In the genomic region with DNA sequence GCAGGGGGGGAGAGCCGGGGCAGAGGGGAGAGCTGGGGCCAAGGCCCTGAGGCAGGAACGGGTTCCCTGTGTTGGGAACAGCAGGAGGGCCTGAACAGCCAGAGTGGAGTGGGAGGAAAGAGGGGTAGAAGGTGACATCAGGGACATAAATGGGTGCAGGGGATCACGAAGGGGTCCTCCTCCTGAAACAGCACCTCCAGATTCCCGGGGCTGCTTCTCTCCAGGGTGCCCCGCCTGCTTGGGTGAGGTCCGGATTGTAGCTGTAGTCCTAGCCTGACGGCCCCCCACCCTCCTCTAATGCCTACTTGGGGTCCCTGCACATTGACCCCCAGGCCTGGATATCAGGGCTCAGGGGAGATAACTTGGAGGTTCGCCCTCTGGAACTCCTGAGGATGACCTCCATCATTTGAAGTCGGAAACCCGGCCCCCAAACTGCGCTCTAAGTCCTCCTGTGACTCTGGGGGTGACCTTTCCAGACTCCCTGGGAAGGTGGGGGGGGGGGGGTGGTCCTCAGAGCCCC, we compare ENCODE assay signal across 1 cellular context.
TF ChIP-seq lines count a peak whose summit lies in the region.

No MANE protein-coding gene starts in this region.

TF ChIP-seq in A549, 52 proteins besides CTCF, POLR2A, EP300 and RAD21 (continued from another document):
- TF ChIP-seq, protein P1, sequence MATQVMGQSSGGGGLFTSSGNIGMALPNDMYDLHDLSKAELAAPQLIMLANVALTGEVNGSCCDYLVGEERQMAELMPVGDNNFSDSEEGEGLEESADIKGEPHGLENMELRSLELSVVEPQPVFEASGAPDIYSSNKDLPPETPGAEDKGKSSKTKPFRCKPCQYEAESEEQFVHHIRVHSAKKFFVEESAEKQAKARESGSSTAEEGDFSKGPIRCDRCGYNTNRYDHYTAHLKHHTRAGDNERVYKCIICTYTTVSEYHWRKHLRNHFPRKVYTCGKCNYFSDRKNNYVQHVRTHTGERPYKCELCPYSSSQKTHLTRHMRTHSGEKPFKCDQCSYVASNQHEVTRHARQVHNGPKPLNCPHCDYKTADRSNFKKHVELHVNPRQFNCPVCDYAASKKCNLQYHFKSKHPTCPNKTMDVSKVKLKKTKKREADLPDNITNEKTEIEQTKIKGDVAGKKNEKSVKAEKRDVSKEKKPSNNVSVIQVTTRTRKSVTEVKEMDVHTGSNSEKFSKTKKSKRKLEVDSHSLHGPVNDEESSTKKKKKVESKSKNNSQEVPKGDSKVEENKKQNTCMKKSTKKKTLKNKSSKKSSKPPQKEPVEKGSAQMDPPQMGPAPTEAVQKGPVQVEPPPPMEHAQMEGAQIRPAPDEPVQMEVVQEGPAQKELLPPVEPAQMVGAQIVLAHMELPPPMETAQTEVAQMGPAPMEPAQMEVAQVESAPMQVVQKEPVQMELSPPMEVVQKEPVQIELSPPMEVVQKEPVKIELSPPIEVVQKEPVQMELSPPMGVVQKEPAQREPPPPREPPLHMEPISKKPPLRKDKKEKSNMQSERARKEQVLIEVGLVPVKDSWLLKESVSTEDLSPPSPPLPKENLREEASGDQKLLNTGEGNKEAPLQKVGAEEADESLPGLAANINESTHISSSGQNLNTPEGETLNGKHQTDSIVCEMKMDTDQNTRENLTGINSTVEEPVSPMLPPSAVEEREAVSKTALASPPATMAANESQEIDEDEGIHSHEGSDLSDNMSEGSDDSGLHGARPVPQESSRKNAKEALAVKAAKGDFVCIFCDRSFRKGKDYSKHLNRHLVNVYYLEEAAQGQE (IDR thresholded peaks at IDR 0.05), result no peak
- no peak for TF ChIP-seq HOXB5 (CRISPR knock-in tag; IDR thresholded peaks at IDR 0.05)
- TF ChIP-seq MAFK (IDR thresholded peaks at IDR 0.05; ENCODE audit: partially characterized antibody), result no peak
- no peak for TF ChIP-seq HDAC2 (IDR thresholded peaks at IDR 0.05)
- peak; percentile 88 for TF ChIP-seq FOSB (CRISPR knock-in tag; IDR thresholded peaks at IDR 0.05)
- TF ChIP-seq RFX5 (IDR thresholded peaks at IDR 0.05), result no peak
- no peak for TF ChIP-seq NFE2L2 (conservative IDR thresholded peaks at IDR 0.05; ENCODE audit: low read length)
- TF ChIP-seq, protein P2, sequence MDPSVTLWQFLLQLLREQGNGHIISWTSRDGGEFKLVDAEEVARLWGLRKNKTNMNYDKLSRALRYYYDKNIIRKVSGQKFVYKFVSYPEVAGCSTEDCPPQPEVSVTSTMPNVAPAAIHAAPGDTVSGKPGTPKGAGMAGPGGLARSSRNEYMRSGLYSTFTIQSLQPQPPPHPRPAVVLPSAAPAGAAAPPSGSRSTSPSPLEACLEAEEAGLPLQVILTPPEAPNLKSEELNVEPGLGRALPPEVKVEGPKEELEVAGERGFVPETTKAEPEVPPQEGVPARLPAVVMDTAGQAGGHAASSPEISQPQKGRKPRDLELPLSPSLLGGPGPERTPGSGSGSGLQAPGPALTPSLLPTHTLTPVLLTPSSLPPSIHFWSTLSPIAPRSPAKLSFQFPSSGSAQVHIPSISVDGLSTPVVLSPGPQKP (IDR thresholded peaks at IDR 0.05; ENCODE audit: low read depth, low read length), result no peak
- no peak for TF ChIP-seq SMC3 (IDR thresholded peaks at IDR 0.05)
- TF ChIP-seq POLR2AphosphoS2 (conservative IDR thresholded peaks at IDR 0.05; ENCODE audit: low read length), result no peak; the same call in 1 of the 2 replicates
- TF ChIP-seq CHD4 (IDR thresholded peaks at IDR 0.05; ENCODE audit: borderline replicate concordance), result no peak
- no peak for TF ChIP-seq KDM1A (IDR thresholded peaks at IDR 0.05; ENCODE audit: low read depth)
- peak in 1 of 2 experiments; percentile 60; a peak in 2 of 5 replicates for TF ChIP-seq JUN (IDR thresholded peaks at IDR 0.05)
- TF ChIP-seq, protein P3, sequence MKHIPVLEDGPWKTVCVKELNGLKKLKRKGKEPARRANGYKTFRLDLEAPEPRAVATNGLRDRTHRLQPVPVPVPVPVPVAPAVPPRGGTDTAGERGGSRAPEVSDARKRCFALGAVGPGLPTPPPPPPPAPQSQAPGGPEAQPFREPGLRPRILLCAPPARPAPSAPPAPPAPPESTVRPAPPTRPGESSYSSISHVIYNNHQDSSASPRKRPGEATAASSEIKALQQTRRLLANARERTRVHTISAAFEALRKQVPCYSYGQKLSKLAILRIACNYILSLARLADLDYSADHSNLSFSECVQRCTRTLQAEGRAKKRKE (CRISPR knock-in tag; IDR thresholded peaks at IDR 0.05; ENCODE audit: low read depth), result no peak
- TF ChIP-seq CHD2 (IDR thresholded peaks at IDR 0.05; ENCODE audit: low read length, partially characterized antibody), result no peak
- TF ChIP-seq HEYL (CRISPR knock-in tag; IDR thresholded peaks at IDR 0.05), result no peak
- TF ChIP-seq ZSCAN20 (CRISPR knock-in tag; IDR thresholded peaks at IDR 0.05), result no peak
- TF ChIP-seq, protein P4, sequence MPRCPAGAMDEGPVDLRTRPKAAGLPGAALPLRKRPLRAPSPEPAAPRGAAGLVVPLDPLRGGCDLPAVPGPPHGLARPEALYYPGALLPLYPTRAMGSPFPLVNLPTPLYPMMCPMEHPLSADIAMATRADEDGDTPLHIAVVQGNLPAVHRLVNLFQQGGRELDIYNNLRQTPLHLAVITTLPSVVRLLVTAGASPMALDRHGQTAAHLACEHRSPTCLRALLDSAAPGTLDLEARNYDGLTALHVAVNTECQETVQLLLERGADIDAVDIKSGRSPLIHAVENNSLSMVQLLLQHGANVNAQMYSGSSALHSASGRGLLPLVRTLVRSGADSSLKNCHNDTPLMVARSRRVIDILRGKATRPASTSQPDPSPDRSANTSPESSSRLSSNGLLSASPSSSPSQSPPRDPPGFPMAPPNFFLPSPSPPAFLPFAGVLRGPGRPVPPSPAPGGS (IDR thresholded peaks at IDR 0.05), result no peak
- TF ChIP-seq, protein P5, sequence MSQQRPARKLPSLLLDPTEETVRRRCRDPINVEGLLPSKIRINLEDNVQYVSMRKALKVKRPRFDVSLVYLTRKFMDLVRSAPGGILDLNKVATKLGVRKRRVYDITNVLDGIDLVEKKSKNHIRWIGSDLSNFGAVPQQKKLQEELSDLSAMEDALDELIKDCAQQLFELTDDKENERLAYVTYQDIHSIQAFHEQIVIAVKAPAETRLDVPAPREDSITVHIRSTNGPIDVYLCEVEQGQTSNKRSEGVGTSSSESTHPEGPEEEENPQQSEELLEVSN (IDR thresholded peaks at IDR 0.05; ENCODE audit: borderline replicate concordance, low read depth), result no peak
- TF ChIP-seq EHF (CRISPR knock-in tag; IDR thresholded peaks at IDR 0.05), result no peak
